In the genomic region with DNA sequence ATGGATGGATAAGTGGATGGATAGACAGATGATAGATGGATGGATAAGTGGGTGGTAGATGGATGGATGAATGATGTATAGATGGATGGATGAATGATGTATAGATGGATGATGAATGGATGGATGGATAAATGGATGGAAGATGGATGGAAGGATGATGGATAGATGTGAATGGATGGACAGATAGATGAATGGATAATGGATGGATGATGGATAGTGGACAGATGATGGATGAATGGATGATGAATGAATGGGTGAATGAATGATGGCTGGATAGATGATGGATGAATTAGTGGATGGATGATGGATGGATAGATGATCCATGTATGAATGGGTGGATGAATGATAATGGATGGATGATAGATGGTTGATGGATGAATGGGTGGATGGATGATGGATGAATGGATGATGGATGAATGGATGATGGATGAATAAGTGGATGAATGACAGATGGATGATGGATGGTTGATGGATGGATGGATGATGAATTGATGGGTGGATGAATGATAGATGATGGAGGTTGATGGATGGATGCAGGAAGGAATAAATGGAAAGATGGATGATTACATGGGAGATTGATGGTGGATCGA, we compare ENCODE assay signal across 17 cellular contexts.
DNase-seq lines count a peak whose midpoint lies in the region; ATAC-seq, FAIRE-seq and TF ChIP-seq lines count a peak whose summit lies in the region.
"Had no signal": no experiment of that assay in that cellular context is flagged by ENCODE, and none has a peak within 500 bp of the region (broad histone marks: within the 10 kb centered on the region; RNA-seq: fewer than 3 reads in every experiment).

No MANE protein-coding gene starts in this region.

- H3K36me3 ChIP-seq in HepG2 (replicated peaks in 1 of 2; ENCODE audit: control insufficient read depth in 1 of 2, insufficient read depth in 2 of 2, low read length in 2 of 2) (no peaks in the 10 kb centered on the region), right lobe of liver (no peaks in the 10 kb centered on the region), GM12878 (ENCODE audit: control insufficient read depth in 2 of 2, insufficient read depth in 2 of 2, low read length in 1 of 2) (no peaks in the 10 kb centered on the region), thoracic aorta (peaks cover 6% of the 10 kb centered on the region), H7 (replicated peaks; ENCODE audit: control insufficient read depth, insufficient read depth, low read length) (no peaks in the 10 kb centered on the region)

- DNase-seq in HepG2 (ENCODE audit: low spot score) (no peak), right lobe of liver (no peak), GM12878 (ENCODE audit: low read depth, low spot score) (no peak), thoracic aorta (ENCODE audit: low spot score) (no peak), EL (no peak), H7 (no peak), COR-L47 (lab: John Stamatoyannopoulos, UW) (no peak)
- DNase-seq: AML-193; CD4-positive, alpha-beta T cell; DMS79 treated with DMSO at 0.1 percent for 48 hours; HCEC 1CT; KBM-7 had no signal

- RAD21 ChIA-PET in GM12878 (lab: Charles Lee; ENCODE audit: unreplicated experiment) = no interaction called here

- no peak for TF ChIP-seq EP300 in HepG2 (IDR thresholded peaks at IDR 0.05; ENCODE audit: low read depth in 2 of 2, low read length in 2 of 2)
- TF ChIP-seq EP300 in HepG2 (CRISPR knock-in tag; IDR thresholded peaks at IDR 0.05; ENCODE audit: borderline replicate concordance) = no peak
- TF ChIP-seq EP300 in GM12878 (IDR thresholded peaks at IDR 0.05; ENCODE audit: borderline replicate concordance in 1 of 2, control insufficient read depth in 1 of 2, low read depth in 2 of 2, low read length in 2 of 2) = no peak

- TF ChIP-seq RAD21 in HepG2 (CRISPR knock-in tag; IDR thresholded peaks at IDR 0.05) (no peak), GM12878 (IDR thresholded peaks at IDR 0.05; ENCODE audit: insufficient read depth, low read depth, low read length) (no peak)

- 6% methylated on average over 1 of the region's 1 CpG for WGBS in HepG2 (ENCODE audit: low lambda C conversion rate)
- WGBS in right lobe of liver (ENCODE audit: insufficient coverage, low coverage, low lambda C conversion rate, missing lambda C conversion rate) = 92% methylated on average over 1 of the region's 1 CpG
- 0% methylated on average over 1 of the region's 1 CpG for WGBS in GM12878 (ENCODE audit: insufficient coverage, insufficient replicate concordance, low lambda C conversion rate, missing lambda C conversion rate)

- TF ChIP-seq POLR2A in HepG2 (IDR thresholded peaks at IDR 0.05; ENCODE audit: insufficient read depth in 1 of 2, low read depth in 2 of 2, low read length in 2 of 2) = no peak
- no peak for TF ChIP-seq POLR2A in right lobe of liver (IDR thresholded peaks at IDR 0.05)
- TF ChIP-seq POLR2A in GM12878 (IDR thresholded peaks at IDR 0.05; ENCODE audit: low read depth, low read length) = no peak

- H4K20me1 ChIP-seq in HepG2 (ENCODE audit: insufficient read depth, low read length) = 0 out of 2 replicates have a peak, but pooled peaks cover 4% of the 10 kb centered on the region
- H4K20me1 ChIP-seq in GM12878 (ENCODE audit: control insufficient read depth, insufficient read depth) = no peaks in the 10 kb centered on the region

- CTCF ChIA-PET in HepG2 (lab: Yijun Ruan, JAX; ENCODE audit: low intra/inter-chr PET ratio, low total read pairs) (no interaction called here), GM12878 (lab: Yijun Ruan, JAX) (interaction anchor here (0.6 kb wide), 1 partner anchor 936 kb away, joined by 3 read pairs; no protein-coding TSS in a partner anchor)

- H3K4me1 ChIP-seq in HepG2 (ENCODE audit: insufficient read depth, low read length) = no peaks in the 10 kb centered on the region
- H3K4me1 ChIP-seq in right lobe of liver = no peaks in the 10 kb centered on the region
- H3K4me1 ChIP-seq in GM12878 (ENCODE audit: control insufficient read depth, insufficient read depth, low read length) = no peaks in the 10 kb centered on the region
- H3K4me1 ChIP-seq in thoracic aorta (ENCODE audit: control insufficient read depth in 1 of 2, low read depth in 2 of 2) = peaks cover 40 to 80% of the 10 kb centered on the region in 2 donors

- H3K27ac ChIP-seq in HepG2 (ENCODE audit: extremely low read length, insufficient read depth, low read length) = no peak overlapping the region
- H3K27ac ChIP-seq in right lobe of liver = no peak overlapping the region
- H3K27ac ChIP-seq in GM12878 (ENCODE audit: control insufficient read depth, insufficient read depth) = no peak overlapping the region
- peak overlapping the region; percentile 95 for H3K27ac ChIP-seq in thoracic aorta
- H3K27ac ChIP-seq: 22Rv1, A549, C4-2B had no signal

- H3K9ac ChIP-seq in HepG2 (ENCODE audit: insufficient read depth, low read depth, low read length) (no peak overlapping the region), GM12878 (ENCODE audit: control insufficient read depth, insufficient read depth, low read length) (no peak overlapping the region)

- FAIRE-seq in HepG2 (lab: Jason Lieb, UNC) = no peak
- FAIRE-seq in GM12878 (lab: Jason Lieb, UNC) = no peak
- FAIRE-seq: A549, GM12891, GM19239 had no signal

- POLR2A ChIA-PET in HepG2 (lab: Yijun Ruan, JAX) (no interaction called here), GM12878 (lab: Charles Lee) (no interaction called here)

- no peak overlapping the region for H3K4me2 ChIP-seq in HepG2 (ENCODE audit: low read depth, low read length)
- no peak overlapping the region for H3K4me2 ChIP-seq in GM12878 (ENCODE audit: control insufficient read depth, insufficient read depth)

- intact Hi-C loops in HepG2 (cut with micrococcal nuclease; ENCODE audit: unreplicated experiment) (no loop called here), right lobe of liver (cut with DNase I) (loop anchor here in 1 of 2 donors (10.0 kb wide), 1 partner anchor 62 kb away; no protein-coding TSS in a partner anchor), GM12878 (cut with micrococcal nuclease; ENCODE audit: unreplicated experiment) (no loop called here)

- SMC1A ChIA-PET in GM12878 (lab: Charles Lee; ENCODE audit: uncharacterized antibody, unreplicated experiment) = no interaction called here

- H3K79me2 ChIP-seq in HepG2 (ENCODE audit: insufficient read depth, low read length) (no peaks in the 10 kb centered on the region), GM12878 (ENCODE audit: control insufficient read depth, insufficient read depth, low read length) (no peaks in the 10 kb centered on the region)

- no TSS peak for BruUV-seq in HepG2 (replicated peaks; lab: Mats Ljungman, UMichigan)
- no TSS peak for BruUV-seq in GM12878 (replicated peaks; lab: Mats Ljungman, UMichigan)

- in situ Hi-C loops in HepG2 (cut with HindIII; ENCODE audit: extremely low pct_ligation_motif_present, low pct_unique_long_range_greater_than_20kb) = no loop called here
- in situ Hi-C loops in GM12878 (cut with MboI) = no loop called here

- H3K27me3 ChIP-seq in HepG2 (ENCODE audit: control insufficient read depth in 1 of 2, insufficient read depth in 2 of 2, low read length in 2 of 2) (peaks cover 4 to 25% of the 10 kb centered on the region in 2 experiments; a peak in 4 of 5 replicates), right lobe of liver (no peaks in the 10 kb centered on the region), GM12878 (replicated peaks in 1 of 2; ENCODE audit: control insufficient read depth in 2 of 2, insufficient read depth in 2 of 2, low read length in 1 of 2) (peaks cover 0 to 9% of the 10 kb centered on the region in 2 experiments; a peak in 3 of 4 replicates), thoracic aorta (replicated peaks; ENCODE audit: insufficient read depth) (no peaks in the 10 kb centered on the region), H7 (ENCODE audit: control insufficient read depth, insufficient read depth, low read length) (no peaks in the 10 kb centered on the region; the same call in 1 of the 2 replicates)

- H3K9me3 ChIP-seq in HepG2 (ENCODE audit: low read length) = no peaks in the 10 kb centered on the region
- no peaks in the 10 kb centered on the region for H3K9me3 ChIP-seq in right lobe of liver
- H3K9me3 ChIP-seq in GM12878 (replicated peaks; ENCODE audit: control insufficient read depth, insufficient read depth, low read length) = no peaks in the 10 kb centered on the region
- H3K9me3 ChIP-seq in thoracic aorta = no peaks in the 10 kb centered on the region

- TF ChIP-seq CTCF in HepG2 (CRISPR knock-in tag; IDR thresholded peaks at IDR 0.05) (no peak), right lobe of liver (IDR thresholded peaks at IDR 0.05) (no peak), GM12878 (IDR thresholded peaks at IDR 0.05 in 2 of 3, conservative IDR thresholded peaks at IDR 0.05 in 1 of 3; ENCODE audit: control insufficient read depth in 2 of 3, extremely low read depth in 1 of 3, insufficient read depth in 1 of 3, low read depth in 3 of 3, low read length in 3 of 3) (no peak), thoracic aorta (IDR thresholded peaks at IDR 0.05) (no peak)

- H2AFZ ChIP-seq in HepG2 (ENCODE audit: low read length) = no peak overlapping the region
- H2AFZ ChIP-seq in GM12878 (ENCODE audit: control insufficient read depth, low read depth, low read length) = no peak overlapping the region

- no peak for ATAC-seq in HepG2
- no peak for ATAC-seq in right lobe of liver
- ATAC-seq in GM12878 = no peak
- no peak for ATAC-seq in thoracic aorta (ENCODE audit: insufficient number of reproducible peaks, low FRiP score, low read depth)

- H3K4me3 ChIP-seq in HepG2 (replicated peaks in 1 of 3; ENCODE audit: insufficient read depth in 1 of 3, low read depth in 2 of 3, low read length in 3 of 3) (no peak overlapping the region), right lobe of liver (no peak overlapping the region), GM12878 (no peak overlapping the region), thoracic aorta (no peak overlapping the region), H7 (ENCODE audit: insufficient read depth, low read depth, low read length) (no peak overlapping the region)
- H3K4me3 ChIP-seq: A549 had no signal

TF ChIP-seq in HepG2, 621 proteins besides CTCF, POLR2A, EP300 and RAD21 (continues in another document):
- 0 out of 2 replicates have a peak, but pooled peaks have one; percentile 6 for TF ChIP-seq ATM (IDR thresholded peaks at IDR 0.05; ENCODE audit: borderline replicate concordance)
- 0 out of 2 replicates have a peak, but pooled peaks have one; percentile 1 for TF ChIP-seq ATF7 (IDR thresholded peaks at IDR 0.05)
- no peak for TF ChIP-seq ATF7 (CRISPR knock-in tag; IDR thresholded peaks at IDR 0.05)
- TF ChIP-seq ZNF672 (CRISPR knock-in tag; IDR thresholded peaks at IDR 0.05) = no peak
- no peak for TF ChIP-seq RBAK (CRISPR knock-in tag; IDR thresholded peaks at IDR 0.05)

TF ChIP-seq in GM12878, 131 proteins besides CTCF, POLR2A, EP300 and RAD21 (continues in another document):
- TF ChIP-seq FOXK2 (IDR thresholded peaks at IDR 0.05) = 0 out of 2 replicates have a peak, but pooled peaks have one; percentile 10
- no peak for TF ChIP-seq ETV6 (conservative IDR thresholded peaks at IDR 0.05 in 1 of 2, IDR thresholded peaks at IDR 0.05 in 1 of 2; ENCODE audit: borderline replicate concordance in 1 of 2, low read depth in 1 of 2)

Comparison
In these comparisons a context has a peak if more than half of its experiments do, and no peak if none do; other contexts are left out.
1. H3K27ac ChIP-seq: peak in thoracic aorta (2 of 2); none in HepG2 (single experiment), right lobe of liver (0 of 3) and GM12878 (single experiment).